8 cellular contexts compared by ENCODE assay signal in genomic region chr1:148334339-148335130, GRCh38.
DNase-seq lines count a peak whose midpoint lies in the region; ATAC-seq and TF ChIP-seq lines count a peak whose summit lies in the region.

No MANE protein-coding gene starts in this region.

- in situ Hi-C loops in ACHN (cut with HindIII; ENCODE audit: low pct_ligation_motif_present, low pct_unique_long_range_greater_than_20kb, low sequenced_read_pairs) = no loop called here

- DNase-seq in ACHN = peak; percentile 96
- peak; percentile 74 for DNase-seq in NCI-H510A (lab: John Stamatoyannopoulos, UW)
- DNase-seq in activated CD4-positive, alpha-beta T cell treated with anti-CD3 and anti-CD28 coated beads, Interleukin-2, amount 50 U/mL, for 1 hour = peak; percentile 73
- peak; percentile 79 for DNase-seq in dermis blood vessel endothelial cell
- DNase-seq in lower leg skin (ENCODE audit: low spot score in 2 of 2) = peak; percentile 87 to 97
- DNase-seq in stimulated activated CD4-positive, alpha-beta T cell treated with anti-CD3 and anti-CD28 coated beads, Interleukin-4, amount 100 ng/mL, for 4 hours = peak; percentile 67 to 70

- ATAC-seq in GM18909 (IDR thresholded peaks at IDR 0.05; ENCODE audit: poor library complexity, unreplicated experiment) (peak; percentile 69), HG03196 (IDR thresholded peaks at IDR 0.05; ENCODE audit: unreplicated experiment) (peak; percentile 55)

- peak overlapping the region; percentile 15 for H3K4me3 ChIP-seq in lower leg skin (ENCODE audit: low read depth, poor library complexity, severe bottlenecking)

- TF ChIP-seq POLR2A in lower leg skin (IDR thresholded peaks at IDR 0.05) = peak in 1 of 2 donors; percentile 75

- 0% methylated on average over 33 of the region's 33 CpGs for WGBS in lower leg skin, 2 donors

- TF ChIP-seq CTCF in lower leg skin (IDR thresholded peaks at IDR 0.05) = no peak

- intact Hi-C loops in lower leg skin (cut with DNase I; ENCODE audit: low total_unique reads) = no loop called here

Comparison
In these comparisons a context has a peak if more than half of its experiments do, and no peak if none do; other contexts are left out.
1. Peak in every context shown above with its lines: DNase-seq, ATAC-seq and H3K4me3 ChIP-seq.